In genomic region chr6:13733178-13733851, GRCh38 we compare ENCODE assay signal across 8 cellular contexts. TPM values are rescaled to one million over a fixed set of nuclear protein-coding genes. Genes with fewer than 3 reads are reported as not detected.
DNase-seq lines count a peak whose midpoint lies in the region; FAIRE-seq and TF ChIP-seq lines count a peak whose summit lies in the region.
"Had no signal": no experiment of that assay in that cellular context is flagged by ENCODE, and none has a peak within 500 bp of the region (broad histone marks: within the 10 kb centered on the region; RNA-seq: fewer than 3 reads in every experiment).

No MANE protein-coding gene starts in this region.

- H3K27ac ChIP-seq in liver (ENCODE audit: low read depth in 1 of 2, low read length in 2 of 2), result no peak overlapping the region
- H3K27ac ChIP-seq: cardiac muscle cell had no signal

- DNase-seq in MG63, result peak; percentile 88
- peak; percentile 33 for DNase-seq in brain pericyte (ENCODE audit: low read depth, low spot score)
- DNase-seq in urothelium cell line (ENCODE audit: low spot score), result peak; percentile 82
- no peak for DNase-seq in superior temporal gyrus (ENCODE audit: extremely low spot score)
- DNase-seq in HUDEP-2 (lab: John Stamatoyannopoulos, UW; ENCODE audit: unreplicated experiment in 76 of 76), result no peak
- no peak for DNase-seq in amniotic stem cell (lab: John Stamatoyannopoulos, UW)

- TF ChIP-seq RAD21 in liver (IDR thresholded peaks at IDR 0.05), result peak in 1 of 2 donors; percentile 9

- FAIRE-seq in urothelium cell line (lab: Jason Lieb, UNC), result no peak

- H3K4me3 ChIP-seq in MG63, result peak overlapping the region; percentile 23
- H3K4me3 ChIP-seq in liver (ENCODE audit: low read depth in 1 of 3, low read length in 3 of 3), result no peak overlapping the region
- H3K4me3 ChIP-seq: cardiac muscle cell had no signal

- H3K9me3 ChIP-seq in MG63 (no peaks in the 10 kb centered on the region), liver (ENCODE audit: control insufficient read depth in 4 of 4, low read length in 3 of 4) (no peaks in the 10 kb centered on the region)

- H3K27me3 ChIP-seq in MG63 (no peaks in the 10 kb centered on the region), liver (ENCODE audit: control insufficient read depth in 4 of 4, insufficient read depth in 4 of 4, low read length in 3 of 4) (no peaks in the 10 kb centered on the region)
- H3K27me3 ChIP-seq: cardiac muscle cell had no signal

- TF ChIP-seq CTCF in liver (IDR thresholded peaks at IDR 0.05; ENCODE audit: low read depth, low read length, missing input control), result no peak

- no peak overlapping the region for H3K9ac ChIP-seq in liver (ENCODE audit: low read depth in 1 of 2, low read length in 2 of 2)

- H3K36me3 ChIP-seq in MG63 (no peaks in the 10 kb centered on the region), liver (ENCODE audit: control insufficient read depth in 4 of 4, insufficient read depth in 3 of 4, low read depth in 1 of 4, low read length in 3 of 4) (no peaks in the 10 kb centered on the region)
- H3K36me3 ChIP-seq: cardiac muscle cell had no signal

- WGBS in liver, result 30% methylated on average over 15 of the region's 15 CpGs

- no peaks in the 10 kb centered on the region for H3K4me1 ChIP-seq in liver (ENCODE audit: control insufficient read depth in 4 of 4, insufficient read depth in 4 of 4, low read length in 3 of 4)

TF ChIP-seq in liver, 16 proteins besides CTCF, POLR2A, EP300 and RAD21:
- TF ChIP-seq TAF1 (conservative IDR thresholded peaks at IDR 0.05), result no peak
- TF ChIP-seq SP1 (IDR thresholded peaks at IDR 0.05), result peak; percentile 6
- TF ChIP-seq HNF4A (conservative IDR thresholded peaks at IDR 0.05), result peak in 1 of 2 donors; percentile 42
- no peak for TF ChIP-seq ZBTB33 (IDR thresholded peaks at IDR 0.05)
- peak; percentile 35 for TF ChIP-seq ATF3 (IDR thresholded peaks at IDR 0.05)
- peak; percentile 87 for TF ChIP-seq MAX (IDR thresholded peaks at IDR 0.05)
- peak in 1 of 2 donors; percentile 51 for TF ChIP-seq RXRA (IDR thresholded peaks at IDR 0.05)

RNA-seq across cellular contexts. Expression of gene RANBP9, which starts 21.7 kb away (rescaled TPM):
- total RNA-seq in MG63 (2014; rRNA removed; shearing (Covaris generic); ENCODE audit: low replicate concordance), result 45.2 and 62.2 TPM in 2 replicates
- 10 to 100 TPM; 18.6 to 25.2 TPM for total RNA-seq in liver
- polyA plus RNA-seq in liver, result 1 to 10 TPM; 5.8 to 9.7 TPM

Comparison
In these comparisons a context has a peak if more than half of its experiments do, and no peak if none do; other contexts are left out.
1. DNase-seq: peak in MG63 (single experiment), brain pericyte (single experiment) and urothelium cell line (single experiment); none in superior temporal gyrus (single experiment), HUDEP-2 (0 of 76) and amniotic stem cell (single experiment).